Comparison of ENCODE assay signal across 14 cellular contexts in genomic region chrX:150856101-150856500, GRCh38.
"Had no signal": no experiment of that assay in that cellular context is flagged by ENCODE, and none has a peak within 500 bp of the region (broad histone marks: within the 10 kb centered on the region; RNA-seq: fewer than 3 reads in every experiment).

No MANE protein-coding gene starts in this region.

- H3K27ac ChIP-seq: heart left ventricle, ovary, upper lobe of right lung had no signal

- DNase-seq: activated CD4-positive, alpha-beta memory T cell treated with anti-CD3 and anti-CD28 coated beads, Interleukin-2, amount 10 ng/mL, durations not matched to agents 7 days and 5 days; activated CD4-positive, alpha-beta T cell treated with anti-CD3 and anti-CD28 coated beads for 1 hour; activated CD8-positive, alpha-beta memory T cell treated with anti-CD3 and anti-CD28 coated beads, Interleukin-2, amount 50 U/mL, for 4 hours; activated naive CD8-positive, alpha-beta T cell treated with anti-CD3 and anti-CD28 coated beads, Interleukin-2, amount 10 ng/mL, durations not matched to agents 7 days and 5 days; anterior cingulate cortex; central memory CD4-positive, alpha-beta T cell; effector memory CD4-positive, alpha-beta T cell; heart left ventricle; islet precursor cell; ovary; stimulated activated CD4-positive, alpha-beta T cell treated with anti-CD3 and anti-CD28 coated beads, Interleukin-2, amount 100 ng/mL, for 48 hours; T-helper 9 cell; upper lobe of right lung had no signal

- H3K4me1 Mint-ChIP-seq: activated naive CD8-positive, alpha-beta T cell treated with anti-CD3 and anti-CD28 coated beads, Interleukin-2, amount 10 ng/mL, durations not matched to agents 7 days and 5 days had no signal

- H3K36me3 ChIP-seq: heart left ventricle, ovary, upper lobe of right lung had no signal

- H3K4me1 ChIP-seq: heart left ventricle, upper lobe of right lung had no signal

- H3K27me3 Mint-ChIP-seq: activated CD4-positive, alpha-beta memory T cell treated with anti-CD3 and anti-CD28 coated beads, Interleukin-2, amount 10 ng/mL, durations not matched to agents 7 days and 5 days; activated naive CD8-positive, alpha-beta T cell treated with anti-CD3 and anti-CD28 coated beads, Interleukin-2, amount 10 ng/mL, durations not matched to agents 7 days and 5 days; stimulated activated naive CD8-positive, alpha-beta T cell treated with anti-CD3 and anti-CD28 coated beads, Interleukin-15, Interleukin-2, amounts not matched to agents 100 ng/mL and 50 ng/mL, for 24 hours had no signal

- H3K4me3 ChIP-seq: heart left ventricle, ovary, upper lobe of right lung had no signal

- H3K27me3 ChIP-seq: heart left ventricle, ovary, upper lobe of right lung had no signal

- H3K9me3 ChIP-seq: ovary, upper lobe of right lung had no signal

- ATAC-seq: heart left ventricle, upper lobe of right lung had no signal

- H3K4me3 Mint-ChIP-seq: activated CD4-positive, alpha-beta memory T cell treated with anti-CD3 and anti-CD28 coated beads, Interleukin-2, amount 10 ng/mL, durations not matched to agents 7 days and 5 days; activated naive CD8-positive, alpha-beta T cell treated with anti-CD3 and anti-CD28 coated beads, Interleukin-2, amount 10 ng/mL, durations not matched to agents 7 days and 5 days; stimulated activated naive CD8-positive, alpha-beta T cell treated with anti-CD3 and anti-CD28 coated beads, Interleukin-15, Interleukin-2, amounts not matched to agents 100 ng/mL and 50 ng/mL, for 24 hours had no signal

- H3K27ac Mint-ChIP-seq: activated CD4-positive, alpha-beta memory T cell treated with anti-CD3 and anti-CD28 coated beads, Interleukin-2, amount 10 ng/mL, durations not matched to agents 7 days and 5 days; activated naive CD8-positive, alpha-beta T cell treated with anti-CD3 and anti-CD28 coated beads, Interleukin-2, amount 10 ng/mL, durations not matched to agents 7 days and 5 days; stimulated activated naive CD8-positive, alpha-beta T cell treated with anti-CD3 and anti-CD28 coated beads, Interleukin-15, Interleukin-2, amounts not matched to agents 100 ng/mL and 50 ng/mL, for 24 hours had no signal
